ENCODE assay signal across 21 cellular contexts in genomic region chr7:1610678-1611302, GRCh38. TPM values are rescaled to one million over a fixed set of nuclear protein-coding genes. Genes with fewer than 3 reads are reported as not detected.
"Had no signal": no experiment of that assay in that cellular context is flagged by ENCODE, and none has a peak within 500 bp of the region (broad histone marks: within the 10 kb centered on the region; RNA-seq: fewer than 3 reads in every experiment).

No MANE protein-coding gene starts in this region.

- H3K36me3 ChIP-seq: esophagus muscularis mucosa, gastrocnemius medialis, left ventricle myocardium inferior had no signal

- H3K4me3 Mint-ChIP-seq: activated naive CD4-positive, alpha-beta T cell treated with anti-CD3 and anti-CD28 coated beads for 36 hours; activated naive CD8-positive, alpha-beta T cell treated with anti-CD3 and anti-CD28 coated beads, Interleukin-2, amount 10 ng/mL, durations not matched to agents 7 days and 5 days; activated T-cell treated with anti-CD3 and anti-CD28 coated beads, Interleukin-2, amount 50 U/mL, for 72 hours; mesothelial cell of epicardium; nephron; stimulated activated naive B cell treated with anti-CD40 and anti-IgM and Interleukin-4, amounts not matched to agents 10 μg/mL and 1 μg/mL and 100 μg/mL, for 72 hours; type B pancreatic cell had no signal

- H3K9me3 ChIP-seq: esophagus muscularis mucosa, gastrocnemius medialis, left ventricle myocardium inferior, testis had no signal

- H3K9me3 Mint-ChIP-seq: activated naive CD4-positive, alpha-beta T cell treated with anti-CD3 and anti-CD28 coated beads for 36 hours; activated naive CD8-positive, alpha-beta T cell treated with anti-CD3 and anti-CD28 coated beads, Interleukin-2, amount 10 ng/mL, durations not matched to agents 7 days and 5 days; activated T-cell treated with anti-CD3 and anti-CD28 coated beads, Interleukin-2, amount 50 U/mL, for 72 hours; nephron; stimulated activated naive B cell treated with anti-CD40 and anti-IgM and Interleukin-4, amounts not matched to agents 10 μg/mL and 1 μg/mL and 100 μg/mL, for 72 hours; type B pancreatic cell had no signal

- H3K27me3 ChIP-seq: testis had no signal

- H3K36me3 Mint-ChIP-seq: activated naive CD8-positive, alpha-beta T cell treated with anti-CD3 and anti-CD28 coated beads, Interleukin-2, amount 10 ng/mL, durations not matched to agents 7 days and 5 days; mesothelial cell of epicardium; stimulated activated naive B cell treated with anti-CD40 and anti-IgM and Interleukin-4, amounts not matched to agents 10 μg/mL and 1 μg/mL and 100 μg/mL, for 72 hours; type B pancreatic cell had no signal

- H3K4me1 ChIP-seq: esophagus muscularis mucosa, gastrocnemius medialis, left ventricle myocardium inferior, testis had no signal

- H3K27ac ChIP-seq: coronary artery, esophagus muscularis mucosa, gastrocnemius medialis, left ventricle myocardium inferior, testis had no signal

- H3K4me3 ChIP-seq: coronary artery, esophagus muscularis mucosa, gastrocnemius medialis, left ventricle myocardium inferior, testis had no signal

- ATAC-seq: activated T-cell treated with anti-CD3 and anti-CD28 coated beads, Interleukin-2, amount 50 U/mL, for 72 hours; gastrocnemius medialis; stimulated activated naive B cell treated with anti-CD40 and anti-IgM and Interleukin-4, amounts not matched to agents 10 μg/mL and 1 μg/mL and 100 μg/mL, for 72 hours had no signal

- DNase-seq: activated CD4-positive, alpha-beta T cell treated with anti-CD3 and anti-CD28 coated beads, Interleukin-2, amount 50 U/mL, for 48 hours; activated CD8-positive, alpha-beta memory T cell treated with anti-CD3 and anti-CD28 coated beads, Interleukin-2, amount 50 U/mL, for 48 hours; activated effector memory CD4-positive, alpha-beta T cell treated with Interleukin-2 at 50 U/mL for 16 hours; activated naive CD4-positive, alpha-beta T cell treated with anti-CD3 and anti-CD28 coated beads for 36 hours; activated naive CD8-positive, alpha-beta T cell treated with anti-CD3 and anti-CD28 coated beads, Interleukin-2, amount 10 ng/mL, durations not matched to agents 7 days and 5 days; activated T-cell treated with anti-CD3 and anti-CD28 coated beads, Interleukin-2, amount 50 U/mL, for 72 hours; cerebellar nuclear complex; gastrocnemius medialis; hippocampal formation; left ventricle myocardium inferior; small intestine; stimulated activated CD4-positive, alpha-beta T cell treated with anti-CD3 and anti-CD28 coated beads, Interleukin-15, amount 100 ng/mL, for 24 hours; stimulated activated naive B cell treated with anti-CD40 and anti-IgM and Interleukin-4, amounts not matched to agents 10 μg/mL and 1 μg/mL and 100 μg/mL, for 72 hours; T-helper 2 cell; testis had no signal

- H3K4me1 Mint-ChIP-seq: activated naive CD8-positive, alpha-beta T cell treated with anti-CD3 and anti-CD28 coated beads, Interleukin-2, amount 10 ng/mL, durations not matched to agents 7 days and 5 days; stimulated activated naive B cell treated with anti-CD40 and anti-IgM and Interleukin-4, amounts not matched to agents 10 μg/mL and 1 μg/mL and 100 μg/mL, for 72 hours had no signal

RNA-seq across cellular contexts. Expression of gene TMEM184A, which starts 54.8 kb away (rescaled TPM):
- total RNA-seq: activated CD8-positive, alpha-beta memory T cell treated with anti-CD3 and anti-CD28 coated beads for 36 hours; activated naive CD8-positive, alpha-beta T cell treated with anti-CD3 and anti-CD28 coated beads, Interleukin-2, amount 10 ng/mL, durations not matched to agents 7 days and 5 days had no signal

RNA-seq across cellular contexts. Expression of gene ELFN1, which starts 59.3 kb away (rescaled TPM):
- total RNA-seq: activated naive CD4-positive, alpha-beta T cell treated with anti-CD3 and anti-CD28 coated beads for 36 hours; activated naive CD8-positive, alpha-beta T cell treated with anti-CD3 and anti-CD28 coated beads, Interleukin-2, amount 10 ng/mL, durations not matched to agents 7 days and 5 days; activated T-cell treated with anti-CD3 and anti-CD28 coated beads, Interleukin-2, amount 50 U/mL, for 72 hours had no signal
